In the genomic region with DNA sequence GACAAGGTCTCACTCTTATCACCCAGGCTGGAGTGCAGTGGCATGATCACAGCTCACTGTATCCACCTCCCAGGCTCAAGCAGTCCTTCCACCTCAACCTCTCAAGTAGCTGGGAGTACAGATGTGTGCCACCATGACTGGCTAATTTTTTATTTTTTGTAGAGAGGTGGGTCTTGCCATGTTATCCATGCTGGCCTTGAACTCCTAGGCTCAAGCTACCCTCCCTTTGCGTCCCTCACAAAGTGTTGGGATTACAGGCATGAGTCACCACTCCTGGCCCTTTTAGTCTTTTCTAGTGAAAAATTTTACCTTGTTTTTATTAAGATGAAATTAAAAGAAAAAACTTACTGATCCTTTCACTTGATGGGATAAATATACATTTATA, we compare ENCODE assay signal across 30 cellular contexts.
"Had no signal": no experiment of that assay in that cellular context is flagged by ENCODE, and none has a peak within 500 bp of the region (broad histone marks: within the 10 kb centered on the region; RNA-seq: fewer than 3 reads in every experiment).

No MANE protein-coding gene starts in this region.

- DNase-seq: naive thymus-derived CD4-positive, alpha-beta T cell; natural killer cell; occipital lobe; posterior cingulate gyrus; psoas muscle; right cardiac atrium; spleen; stimulated activated CD4-positive, alpha-beta T cell treated with anti-CD3 and anti-CD28 coated beads, Interleukin-12 subunit alpha, Interleukin-12 subunit beta, amount 100 ng/mL, for 4 hours; stimulated activated CD4-positive, alpha-beta T cell treated with anti-CD3 and anti-CD28 coated beads, Interleukin-1b, Interleukin-23, amount 100 ng/mL, for 48 hours; stimulated activated CD4-positive, alpha-beta T cell treated with anti-CD3 and anti-CD28 coated beads, Interleukin-4, amount 100 ng/mL, for 24 hours; stimulated activated naive CD4-positive, alpha-beta T cell; stimulated activated naive CD8-positive, alpha-beta T cell treated with anti-CD3 and anti-CD28 coated beads, Interleukin-15, amount 100 ng/mL, for 72 hours; stimulated activated naive CD8-positive, alpha-beta T cell treated with anti-CD3 and anti-CD28 coated beads, Interleukin-15, Interleukin-2, amounts not matched to agents 100 U/mL and 50 U/mL, for 24 hours; substantia nigra; testis; tibial artery; transverse colon; upper lobe of right lung; uterus had no signal

- H3K9me3 ChIP-seq: ovary, psoas muscle, spleen, suprapubic skin, testis, tibial artery, transverse colon, upper lobe of right lung, uterus had no signal

- H3K27me3 Mint-ChIP-seq: naive thymus-derived CD4-positive, alpha-beta T cell; progenitor cell of endocrine pancreas; stimulated activated memory B cell treated with anti-CD40 and anti-IgM and Interleukin-4, amounts not matched to agents 10 μg/mL and 1 μg/mL and 100 μg/mL, for 72 hours; stimulated activated naive CD8-positive, alpha-beta T cell treated with anti-CD3 and anti-CD28 coated beads, Interleukin-15, amount 100 ng/mL, for 72 hours; type B pancreatic cell had no signal

- H3K36me3 ChIP-seq: ovary, uterus had no signal

- H3K4me1 Mint-ChIP-seq: nephron, neural progenitor cell had no signal

- H3K27ac ChIP-seq: neural progenitor cell, parathyroid adenoma, psoas muscle, skin epidermis, spleen, suprapubic skin, testis, tibial artery, transverse colon, upper lobe of right lung, uterus had no signal

- H3K4me3 ChIP-seq: neural progenitor cell, ovary, psoas muscle, skin epidermis, smooth muscle cell, spleen, suprapubic skin, testis, tibial artery, transverse colon, upper lobe of right lung, uterus had no signal

- H3K9ac ChIP-seq: neural progenitor cell, parathyroid adenoma had no signal

- H3K9me3 Mint-ChIP-seq: natural killer cell; nephron; neural progenitor cell; stimulated activated memory B cell treated with anti-CD40 and anti-IgM and Interleukin-4, amounts not matched to agents 10 μg/mL and 1 μg/mL and 100 μg/mL, for 72 hours; type B pancreatic cell had no signal

- H3K27ac Mint-ChIP-seq: nephron; neural progenitor cell; progenitor cell of endocrine pancreas; stimulated activated memory B cell treated with anti-CD40 and anti-IgM and Interleukin-4, amounts not matched to agents 10 μg/mL and 1 μg/mL and 100 μg/mL, for 72 hours; stimulated activated naive CD8-positive, alpha-beta T cell treated with anti-CD3 and anti-CD28 coated beads, Interleukin-15, amount 100 ng/mL, for 72 hours; type B pancreatic cell had no signal

- H3K4me3 Mint-ChIP-seq: naive thymus-derived CD4-positive, alpha-beta T cell; natural killer cell; nephron; neural progenitor cell; stimulated activated memory B cell treated with anti-CD40 and anti-IgM and Interleukin-4, amounts not matched to agents 10 μg/mL and 1 μg/mL and 100 μg/mL, for 72 hours; stimulated activated naive CD8-positive, alpha-beta T cell treated with anti-CD3 and anti-CD28 coated beads, Interleukin-15, amount 100 ng/mL, for 72 hours; type B pancreatic cell had no signal

- ATAC-seq: naive thymus-derived CD4-positive, alpha-beta T cell; natural killer cell; psoas muscle; right cardiac atrium; sciatic nerve; stimulated activated memory B cell treated with anti-CD40 and anti-IgM and Interleukin-4, amounts not matched to agents 10 μg/mL and 1 μg/mL and 100 μg/mL, for 72 hours; stimulated activated naive CD8-positive, alpha-beta T cell treated with anti-CD3 and anti-CD28 coated beads, Interleukin-15, amount 100 ng/mL, for 72 hours; stimulated activated naive CD8-positive, alpha-beta T cell treated with anti-CD3 and anti-CD28 coated beads, Interleukin-15, Interleukin-2, amounts not matched to agents 100 U/mL and 50 U/mL, for 24 hours; upper lobe of right lung had no signal
